ENCODE assay signal across 1 cellular context in the genomic region with DNA sequence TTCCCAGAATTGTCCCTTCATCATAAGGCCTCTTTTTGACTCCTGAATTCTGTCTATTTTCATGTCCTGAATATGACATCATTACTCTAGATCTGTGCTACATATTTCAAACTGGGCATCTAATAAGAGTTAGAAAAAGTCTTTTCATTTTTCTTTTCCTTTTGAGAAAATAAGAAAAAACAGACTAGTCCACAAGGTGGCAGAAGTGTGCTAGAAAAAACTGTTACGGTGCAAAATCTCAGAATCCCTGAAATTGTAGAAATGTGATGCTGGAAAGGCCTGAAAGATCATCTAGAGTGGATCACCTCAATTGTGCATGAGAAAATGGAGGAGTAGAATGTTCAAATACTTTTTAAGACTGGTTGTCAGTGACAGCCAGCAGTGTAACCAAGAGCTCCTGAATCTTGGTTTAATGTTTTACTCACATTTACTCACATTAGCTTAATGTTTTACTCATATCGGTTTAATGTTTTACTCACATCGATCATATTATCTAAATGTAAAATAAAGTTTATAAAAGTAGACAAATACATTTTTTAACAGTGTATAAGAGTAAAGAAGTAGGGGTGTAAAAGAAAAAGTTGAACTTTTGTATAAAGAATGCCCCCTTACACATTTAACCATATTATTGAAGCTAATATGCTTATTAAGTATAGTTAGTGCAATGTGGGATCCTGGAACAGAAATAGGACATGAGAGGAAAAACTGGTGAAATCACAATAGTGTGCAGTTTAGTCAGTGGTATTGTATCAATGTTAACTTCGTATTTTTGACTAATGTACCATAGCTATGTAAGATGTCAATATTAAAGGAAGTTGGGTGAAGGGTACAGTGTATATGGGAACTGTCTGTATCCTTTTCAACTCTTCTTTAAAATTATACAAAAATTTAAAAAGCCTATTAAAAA.
TF ChIP-seq lines count a peak whose summit lies in the region.

No MANE protein-coding gene starts in this region.

TF ChIP-seq in GM12878, 131 proteins besides CTCF, POLR2A, EP300 and RAD21:
- TF ChIP-seq ZNF622 (IDR thresholded peaks at IDR 0.05) = no peak
- no peak for TF ChIP-seq SP1 (IDR thresholded peaks at IDR 0.05; ENCODE audit: low read depth, low read length)
- TF ChIP-seq, protein P1, sequence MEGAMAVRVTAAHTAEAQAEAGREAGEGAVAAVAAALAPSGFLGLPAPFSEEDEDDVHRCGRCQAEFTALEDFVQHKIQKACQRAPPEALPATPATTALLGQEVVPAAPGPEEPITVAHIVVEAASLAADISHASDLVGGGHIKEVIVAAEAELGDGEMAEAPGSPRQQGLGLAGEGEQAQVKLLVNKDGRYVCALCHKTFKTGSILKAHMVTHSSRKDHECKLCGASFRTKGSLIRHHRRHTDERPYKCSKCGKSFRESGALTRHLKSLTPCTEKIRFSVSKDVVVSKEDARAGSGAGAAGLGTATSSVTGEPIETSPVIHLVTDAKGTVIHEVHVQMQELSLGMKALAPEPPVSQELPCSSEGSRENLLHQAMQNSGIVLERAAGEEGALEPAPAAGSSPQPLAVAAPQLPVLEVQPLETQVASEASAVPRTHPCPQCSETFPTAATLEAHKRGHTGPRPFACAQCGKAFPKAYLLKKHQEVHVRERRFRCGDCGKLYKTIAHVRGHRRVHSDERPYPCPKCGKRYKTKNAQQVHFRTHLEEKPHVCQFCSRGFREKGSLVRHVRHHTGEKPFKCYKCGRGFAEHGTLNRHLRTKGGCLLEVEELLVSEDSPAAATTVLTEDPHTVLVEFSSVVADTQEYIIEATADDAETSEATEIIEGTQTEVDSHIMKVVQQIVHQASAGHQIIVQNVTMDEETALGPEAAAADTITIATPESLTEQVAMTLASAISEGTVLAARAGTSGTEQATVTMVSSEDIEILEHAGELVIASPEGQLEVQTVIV (IDR thresholded peaks at IDR 0.05; ENCODE audit: borderline replicate concordance, partially characterized antibody) = no peak
- no peak for TF ChIP-seq SMARCA5 (IDR thresholded peaks at IDR 0.05)
- no peak for TF ChIP-seq HCFC1 (IDR thresholded peaks at IDR 0.05; ENCODE audit: low read length)
- TF ChIP-seq SUPT20H (IDR thresholded peaks at IDR 0.05; ENCODE audit: borderline replicate concordance, control insufficient read depth, low read depth, low read length) = no peak
- TF ChIP-seq ZSCAN29 (IDR thresholded peaks at IDR 0.05) = no peak
- TF ChIP-seq NBN (IDR thresholded peaks at IDR 0.05) = no peak
- TF ChIP-seq NR2C1 (IDR thresholded peaks at IDR 0.05) = 0 out of 2 replicates have a peak, but pooled peaks have one; percentile 8
- TF ChIP-seq NFXL1 (IDR thresholded peaks at IDR 0.05; ENCODE audit: borderline replicate concordance) = no peak
- no peak for TF ChIP-seq POLR2AphosphoS5 (IDR thresholded peaks at IDR 0.05; ENCODE audit: low read length)
- TF ChIP-seq SIN3A (IDR thresholded peaks at IDR 0.05; ENCODE audit: low read depth, low read length) = no peak
- TF ChIP-seq NFYA (IDR thresholded peaks at IDR 0.05; ENCODE audit: borderline replicate concordance, low read depth, low read length) = no peak
- TF ChIP-seq NRF1 (conservative IDR thresholded peaks at IDR 0.05; ENCODE audit: low read depth, low read length) = no peak
- TF ChIP-seq IKZF2 (IDR thresholded peaks at IDR 0.05) = no peak
- TF ChIP-seq, protein P2, sequence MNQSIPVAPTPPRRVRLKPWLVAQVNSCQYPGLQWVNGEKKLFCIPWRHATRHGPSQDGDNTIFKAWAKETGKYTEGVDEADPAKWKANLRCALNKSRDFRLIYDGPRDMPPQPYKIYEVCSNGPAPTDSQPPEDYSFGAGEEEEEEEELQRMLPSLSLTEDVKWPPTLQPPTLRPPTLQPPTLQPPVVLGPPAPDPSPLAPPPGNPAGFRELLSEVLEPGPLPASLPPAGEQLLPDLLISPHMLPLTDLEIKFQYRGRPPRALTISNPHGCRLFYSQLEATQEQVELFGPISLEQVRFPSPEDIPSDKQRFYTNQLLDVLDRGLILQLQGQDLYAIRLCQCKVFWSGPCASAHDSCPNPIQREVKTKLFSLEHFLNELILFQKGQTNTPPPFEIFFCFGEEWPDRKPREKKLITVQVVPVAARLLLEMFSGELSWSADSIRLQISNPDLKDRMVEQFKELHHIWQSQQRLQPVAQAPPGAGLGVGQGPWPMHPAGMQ (IDR thresholded peaks at IDR 0.05; ENCODE audit: borderline replicate concordance) = no peak
- no peak for TF ChIP-seq ELK1 (IDR thresholded peaks at IDR 0.05; ENCODE audit: low read depth, low read length)
- no peak for TF ChIP-seq BHLHE40 (IDR thresholded peaks at IDR 0.05; ENCODE audit: borderline replicate concordance in 1 of 2, low read depth in 2 of 2, low read length in 1 of 2)
- peak; percentile 29; the same call in 1 of the 2 replicates for TF ChIP-seq SMC3 (IDR thresholded peaks at IDR 0.05; ENCODE audit: borderline replicate concordance, low read length)
- no peak for TF ChIP-seq PML (IDR thresholded peaks at IDR 0.05; ENCODE audit: low read length)
- peak; percentile 27; the same call in 1 of the 2 replicates for TF ChIP-seq ATF7 (IDR thresholded peaks at IDR 0.05; ENCODE audit: low read depth)
- TF ChIP-seq NR2C2 (IDR thresholded peaks at IDR 0.05; ENCODE audit: borderline replicate concordance, control insufficient read depth, insufficient read length, low read depth) = no peak
TF ChIP-seq in GM12878: peak in this region for 3.
